In genomic region chr9:28487561-28487960, GRCh38 we compare ENCODE assay signal across 21 cellular contexts.
DNase-seq lines count a peak whose midpoint lies in the region; ATAC-seq, FAIRE-seq and TF ChIP-seq lines count a peak whose summit lies in the region.
"Had no signal": no experiment of that assay in that cellular context is flagged by ENCODE, and none has a peak within 500 bp of the region (broad histone marks: within the 10 kb centered on the region; RNA-seq: fewer than 3 reads in every experiment).

No MANE protein-coding gene starts in this region.

- no peak overlapping the region for H4K8ac ChIP-seq in H1 (ENCODE audit: extremely low read depth, insufficient read depth, low read length)

- no peaks in the 10 kb centered on the region for H3K9me2 ChIP-seq in GM23338 (ENCODE audit: insufficient read depth)

- no peaks in the 10 kb centered on the region for H3K27me3 Mint-ChIP-seq in GM23338 (ENCODE audit: insufficient read depth, low read depth, poor library complexity)
- H3K27me3 Mint-ChIP-seq: B cell; CD4-positive, alpha-beta T cell had no signal

- H3K9me3 ChIP-seq in A549 = no peaks in the 10 kb centered on the region
- no peaks in the 10 kb centered on the region for H3K9me3 ChIP-seq in H1 (ENCODE audit: insufficient read depth in 2 of 2, low read depth in 1 of 2, low read length in 1 of 2)
- no peaks in the 10 kb centered on the region for H3K9me3 ChIP-seq in Peyer's patch
- H3K9me3 ChIP-seq: BLaER1 treated with 17β-estradiol and CSF1 and Interleukin-3, amounts not matched to agents 10 nM and 100 nM; Caco-2 had no signal

- H3K36me3 ChIP-seq in GM23338 (ENCODE audit: insufficient read depth) (no peaks in the 10 kb centered on the region), H1 (ENCODE audit: control insufficient read depth in 2 of 4, insufficient read depth in 4 of 4, low read length in 3 of 4) (no peaks in the 10 kb centered on the region), Peyer's patch (no peaks in the 10 kb centered on the region)
- H3K36me3 ChIP-seq: BLaER1 treated with 17β-estradiol and CSF1 and Interleukin-3, amounts not matched to agents 10 nM and 100 nM had no signal

- no peak overlapping the region for H4K5ac ChIP-seq in H1 (ENCODE audit: insufficient read length, low read depth, low read length)

- TF ChIP-seq EP300 in A549 (IDR thresholded peaks at IDR 0.05) (no peak), H1 (IDR thresholded peaks at IDR 0.05; ENCODE audit: borderline replicate concordance in 1 of 2, low read depth in 2 of 2, low read length in 2 of 2) (no peak)

- DNase-seq in A549 (ENCODE audit: low read depth in 1 of 2, low spot score in 1 of 2) (no peak), GM23338 (ENCODE audit: low spot score) (no peak), H1 (ENCODE audit: low read depth in 1 of 2, low spot score in 2 of 2) (no peak), Peyer's patch (no peak), SHP77 (lab: John Stamatoyannopoulos, UW) (no peak)
- DNase-seq: 8988T; AML-193; Caco-2; Calu3; CD4-positive, alpha-beta T cell; CD8-positive, alpha-beta T cell; DMS79 treated with DMSO at 0.1 percent for 48 hours; GF-D8 had no signal

- whole genome bisulfite sequencing in A549 (ENCODE audit: missing lambda C conversion rate) = 5% methylated on average over 1 of the region's 1 CpG
- 87% methylated on average over 1 of the region's 1 CpG; no CpG with 5 or more reads in 1 of the 2 experiments for WGBS in H1 (ENCODE audit: extremely low coverage in 1 of 2, insufficient coverage in 1 of 2, insufficient read length in 1 of 2, insufficient replicate concordance in 2 of 2, low coverage in 1 of 2, low lambda C conversion rate in 2 of 2, missing lambda C conversion rate in 1 of 2), 2 experiments

- no peak overlapping the region for H3K9ac ChIP-seq in H1 (replicated peaks in 1 of 4; ENCODE audit: extremely low read depth in 1 of 4, low read depth in 3 of 4, low read length in 3 of 4)
- H3K9ac ChIP-seq: BLaER1 treated with 17β-estradiol and CSF1 and Interleukin-3, amounts not matched to agents 10 nM and 100 nM had no signal

- H3K23me2 ChIP-seq in H1 (ENCODE audit: low read depth, low read length) = no peaks in the 10 kb centered on the region

- H3K18ac ChIP-seq in H1 (ENCODE audit: extremely low read depth, low read length) = no peak overlapping the region

- POLR2A ChIA-PET in A549 (lab: Yijun Ruan, JAX) (no interaction called here), H1 (lab: Charles Lee; ENCODE audit: partially characterized antibody) (no interaction called here)

- no peaks in the 10 kb centered on the region; the same call in 2 of the 3 replicates for H3K9me3 Mint-ChIP-seq in GM23338
- H3K9me3 Mint-ChIP-seq: CD4-positive, alpha-beta T cell had no signal

- no peak overlapping the region for H3K14ac ChIP-seq in H1 (ENCODE audit: insufficient read length)

- H3K79me1 ChIP-seq in H1 (ENCODE audit: low read depth, low read length) = no peaks in the 10 kb centered on the region

- no peak overlapping the region for H2BK12ac ChIP-seq in H1 (ENCODE audit: low read depth, low read length)

- TF ChIP-seq POLR2A in A549 (IDR thresholded peaks at IDR 0.05; ENCODE audit: low read length) = no peak
- TF ChIP-seq POLR2A in H1 (IDR thresholded peaks at IDR 0.05; ENCODE audit: control extremely low read depth in 1 of 2, low read depth in 2 of 2, low read length in 2 of 2) = no peak
- TF ChIP-seq POLR2A in Peyer's patch (IDR thresholded peaks at IDR 0.05) = no peak

- no peak overlapping the region for H2AFZ ChIP-seq in GM23338
- no peak overlapping the region for H2AFZ ChIP-seq in H1 (ENCODE audit: low read length)

- H3K27ac ChIP-seq in A549 (no peak overlapping the region), GM23338 (ENCODE audit: low read depth) (no peak overlapping the region), H1 (ENCODE audit: low read depth, low read length) (no peak overlapping the region), Peyer's patch (no peak overlapping the region)
- H3K27ac ChIP-seq: BLaER1 treated with 17β-estradiol and CSF1 and Interleukin-3, amounts not matched to agents 10 nM and 100 nM; C4-2B had no signal

- FAIRE-seq in A549 (lab: Jason Lieb, UNC) (no peak), H1 (lab: Jason Lieb, UNC) (no peak)
- FAIRE-seq: A204.1, D721Med, G401.6, GM12891, GM19239 had no signal

- 0 out of 2 replicates have a peak, but pooled peaks cover 3% of the 10 kb centered on the region for H4K20me1 ChIP-seq in GM23338 (replicated peaks; ENCODE audit: insufficient read depth)
- no peaks in the 10 kb centered on the region for H4K20me1 ChIP-seq in H1 (replicated peaks in 1 of 2; ENCODE audit: control insufficient read depth in 1 of 2, insufficient read depth in 2 of 2, low read length in 2 of 2)
- H4K20me1 ChIP-seq: BLaER1 treated with 17β-estradiol and CSF1 and Interleukin-3, amounts not matched to agents 10 nM and 100 nM had no signal

- no peak overlapping the region for H3K4me3 Mint-ChIP-seq in GM23338
- H3K4me3 Mint-ChIP-seq: B cell; CD4-positive, alpha-beta T cell; CD8-positive, alpha-beta T cell had no signal

- no peak overlapping the region for H3K56ac ChIP-seq in H1 (replicated peaks; ENCODE audit: insufficient read length, low read depth, low read length)

- H2BK20ac ChIP-seq in H1 (ENCODE audit: low read length) = no peak overlapping the region

- no peaks in the 10 kb centered on the region for H3K36me3 Mint-ChIP-seq in GM23338 (ENCODE audit: low read depth)
- H3K36me3 Mint-ChIP-seq: CD8-positive, alpha-beta T cell had no signal

- H3K4me1 Mint-ChIP-seq in GM23338 = 0 out of 3 replicates have a peak, but pooled peaks cover 2% of the 10 kb centered on the region
- H3K4me1 Mint-ChIP-seq: B cell had no signal

- H2BK15ac ChIP-seq in H1 (ENCODE audit: low read length) = no peak overlapping the region

- H3K4me3 ChIP-seq in A549 = no peak overlapping the region
- no peak overlapping the region for H3K4me3 ChIP-seq in GM23338
- H3K4me3 ChIP-seq in H1 (ENCODE audit: extremely low read depth in 1 of 4, insufficient read depth in 2 of 4, low read depth in 3 of 4, low read length in 4 of 4) = no peak overlapping the region
- no peak overlapping the region for H3K4me3 ChIP-seq in Peyer's patch
- H3K4me3 ChIP-seq: BLaER1 treated with 17β-estradiol and CSF1 and Interleukin-3, amounts not matched to agents 10 nM and 100 nM had no signal

- H3F3A ChIP-seq in GM23338 (replicated peaks; ENCODE audit: low read depth) = no peaks in the 10 kb centered on the region

- H3K79me2 ChIP-seq in GM23338 (replicated peaks; ENCODE audit: insufficient read depth) (no peaks in the 10 kb centered on the region), H1 (ENCODE audit: control insufficient read depth in 1 of 2, insufficient read depth in 2 of 2, low read length in 2 of 2) (no peaks in the 10 kb centered on the region)

- H2BK120ac ChIP-seq in H1 (replicated peaks; ENCODE audit: low read depth, low read length) = no peak overlapping the region

- no peak for TF ChIP-seq CTCF in A549 (IDR thresholded peaks at IDR 0.05)
- TF ChIP-seq CTCF in GM23338 (conservative IDR thresholded peaks at IDR 0.05; ENCODE audit: low read depth in 2 of 2) = no peak
- TF ChIP-seq CTCF in H1 (IDR thresholded peaks at IDR 0.05; ENCODE audit: control extremely low read depth in 1 of 3, insufficient read depth in 1 of 3, low read depth in 1 of 3, low read length in 3 of 3) = no peak
- TF ChIP-seq CTCF in Peyer's patch (IDR thresholded peaks at IDR 0.05) = no peak

- H2BK5ac ChIP-seq in H1 (ENCODE audit: low read depth, low read length) = no peak overlapping the region

- ATAC-seq in A549 = no peak
- ATAC-seq in GM23338 = no peak
- ATAC-seq: CD8-positive, alpha-beta T cell had no signal

- H3K27ac Mint-ChIP-seq in GM23338 = peak overlapping the region; percentile 23; the same call in 1 of the 2 replicates
- H3K27ac Mint-ChIP-seq: B cell; CD4-positive, alpha-beta T cell; CD8-positive, alpha-beta T cell had no signal

- CTCF ChIA-PET in A549 (lab: Yijun Ruan, JAX) (interaction anchor here (0.7 kb wide), 1 partner anchor 12 kb away, joined by 3 read pairs; no protein-coding TSS in a partner anchor), H1 (lab: Charles Lee; ENCODE audit: partially characterized antibody) (interaction anchor here (0.6 to 1.1 kb wide), 2 partner anchors 498 to 1316 kb away, joined by 3 read pairs; no protein-coding TSS in a partner anchor)

- H4K91ac ChIP-seq in H1 (replicated peaks; ENCODE audit: insufficient read length, low read length) = no peak overlapping the region

- H3K4me2 ChIP-seq in A549 (no peak overlapping the region), GM23338 (no peak overlapping the region), H1 (ENCODE audit: insufficient read depth in 1 of 2, low read depth in 2 of 2, low read length in 2 of 2) (no peak overlapping the region)
- H3K4me2 ChIP-seq: BLaER1 treated with 17β-estradiol and CSF1 and Interleukin-3, amounts not matched to agents 10 nM and 100 nM had no signal

- H3K4ac ChIP-seq in H1 (replicated peaks; ENCODE audit: insufficient read length, low read depth, low read length) = no peak overlapping the region

- H3K23ac ChIP-seq in H1 (ENCODE audit: insufficient read length) = no peak overlapping the region

- no peak overlapping the region for H2AK5ac ChIP-seq in H1 (ENCODE audit: low read depth, low read length)

- TF ChIP-seq RAD21 in A549 (conservative IDR thresholded peaks at IDR 0.05 in 1 of 2, IDR thresholded peaks at IDR 0.05 in 1 of 2) (no peak), H1 (IDR thresholded peaks at IDR 0.05 in 1 of 2, conservative IDR thresholded peaks at IDR 0.05 in 1 of 2; ENCODE audit: low read depth in 2 of 2, low read length in 2 of 2) (no peak)

- no peaks in the 10 kb centered on the region for H3K4me1 ChIP-seq in A549
- H3K4me1 ChIP-seq in GM23338 (ENCODE audit: insufficient read depth) = no peaks in the 10 kb centered on the region; the same call in 1 of the 2 replicates
- H3K4me1 ChIP-seq in H1 (replicated peaks in 1 of 4; ENCODE audit: control insufficient read depth in 3 of 4, insufficient read depth in 4 of 4, low read length in 3 of 4) = no peaks in the 10 kb centered on the region; a peak in 1 of 7 replicates
- no peaks in the 10 kb centered on the region for H3K4me1 ChIP-seq in Peyer's patch
- H3K4me1 ChIP-seq: BLaER1 treated with 17β-estradiol and CSF1 and Interleukin-3, amounts not matched to agents 10 nM and 100 nM; Caco-2 had no signal

- H3K27me3 ChIP-seq in GM23338 (ENCODE audit: insufficient read depth) (no peaks in the 10 kb centered on the region), H1 (replicated peaks in 1 of 4; ENCODE audit: control insufficient read depth in 3 of 4, extremely low read depth in 1 of 4, insufficient read depth in 3 of 4, low read length in 3 of 4) (no peaks in the 10 kb centered on the region), Peyer's patch (no peaks in the 10 kb centered on the region)
- H3K27me3 ChIP-seq: BLaER1 treated with 17β-estradiol and CSF1 and Interleukin-3, amounts not matched to agents 10 nM and 100 nM had no signal

TF ChIP-seq in A549, 52 proteins besides CTCF, POLR2A, EP300 and RAD21 (continues in another document):
- TF ChIP-seq EHF (CRISPR knock-in tag; IDR thresholded peaks at IDR 0.05) (no peak), MAFK (IDR thresholded peaks at IDR 0.05; ENCODE audit: partially characterized antibody) (peak; percentile 82)

TF ChIP-seq in H1, 55 proteins besides CTCF, POLR2A, EP300 and RAD21:
- peak; percentile 47; the same call in 1 of the 2 replicates for TF ChIP-seq MAFK (IDR thresholded peaks at IDR 0.05; ENCODE audit: low read depth, low read length)
- TF ChIP-seq CTBP2 (IDR thresholded peaks at IDR 0.05; ENCODE audit: borderline replicate concordance, insufficient read depth, insufficient read length, low read length) = no peak

Comparison
In these comparisons a context has a peak if more than half of its experiments do, and no peak if none do; other contexts are left out.
1. Of the 18 proteins assayed by ChIP-seq in both H1 and A549: peak only in H1: none; only in A549: none; in both: MAFK; in neither: 17.